ENCODE assay signal across 2 cellular contexts in genomic region chr2:135105513-135106316, GRCh38. TPM values are rescaled to one million over a fixed set of nuclear protein-coding genes. Genes with fewer than 3 reads are reported as not detected.
"Had no signal": no experiment of that assay in that cellular context is flagged by ENCODE, and none has a peak within 500 bp of the region (broad histone marks: within the 10 kb centered on the region; RNA-seq: fewer than 3 reads in every experiment).

No MANE protein-coding gene starts in this region.

RNA-seq across cellular contexts. Expression of gene MAP3K19, which starts 58.5 kb away (rescaled TPM):
- total RNA-seq: G401, GM12878 had no signal
